Comparison of ENCODE assay signal across 13 cellular contexts in genomic region chr17:28938552-28938951, GRCh38. TPM values are rescaled to one million over a fixed set of nuclear protein-coding genes. Genes with fewer than 3 reads are reported as not detected.
A peak's percentile ranks its signal among the peaks of the same experiment; 100 is the strongest.
DNase-seq lines count a peak whose midpoint lies in the region; ATAC-seq and TF ChIP-seq lines count a peak whose summit lies in the region.
"Had no signal": no experiment of that assay in that cellular context is flagged by ENCODE, and none has a peak within 500 bp of the region (broad histone marks: within the 10 kb centered on the region; RNA-seq: fewer than 3 reads in every experiment).

No MANE protein-coding gene starts in this region.

- intact Hi-C loops in breast epithelium (cut with DNase I; ENCODE audit: low total_unique reads) (no loop called here), left lung (cut with DNase I) (no loop called here), thyroid gland (cut with DNase I) (no loop called here)

- no peak for DNase-seq in activated naive CD8-positive, alpha-beta T cell treated with anti-CD3 and anti-CD28 coated beads for 36 hours
- DNase-seq in breast epithelium (ENCODE audit: low spot score in 2 of 2) (no peak), left lung (no peak), thyroid gland (peak; percentile 49 to 50), H7 (no peak), HuH-7 (ENCODE audit: low spot score) (no peak)
- no peak for DNase-seq in stimulated activated CD4-positive, alpha-beta T cell treated with anti-CD3 and anti-CD28 coated beads, Interleukin-4, amount 100 ng/mL, for 4 hours
- DNase-seq: activated CD4-positive, alpha-beta memory T cell treated with anti-CD3 and anti-CD28 coated beads, Interleukin-2, amount 10 ng/mL, durations not matched to agents 7 days and 5 days; activated naive CD8-positive, alpha-beta T cell treated with anti-CD3 and anti-CD28 coated beads, Interleukin-2, amount 10 ng/mL, durations not matched to agents 7 days and 5 days; DMS53 had no signal

- H3K27me3 ChIP-seq in breast epithelium (no peaks in the 10 kb centered on the region), left lung (no peaks in the 10 kb centered on the region), thyroid gland (no peaks in the 10 kb centered on the region), H7 (ENCODE audit: control insufficient read depth, insufficient read depth, low read length) (no peaks in the 10 kb centered on the region)
- H3K27me3 ChIP-seq: vagina had no signal

- H3K4me3 Mint-ChIP-seq in activated naive CD8-positive, alpha-beta T cell: no peak overlapping the region
- H3K4me3 Mint-ChIP-seq in activated naive CD8-positive, alpha-beta T cell treated with anti-CD3 and anti-CD28 coated beads for 36 hours: no peak overlapping the region
- H3K4me3 Mint-ChIP-seq: activated CD4-positive, alpha-beta memory T cell treated with anti-CD3 and anti-CD28 coated beads, Interleukin-2, amount 10 ng/mL, durations not matched to agents 7 days and 5 days; activated naive CD8-positive, alpha-beta T cell treated with anti-CD3 and anti-CD28 coated beads, Interleukin-2, amount 10 ng/mL, durations not matched to agents 7 days and 5 days; neural crest cell had no signal

- no peaks in the 10 kb centered on the region for H3K27me3 Mint-ChIP-seq in activated naive CD8-positive, alpha-beta T cell
- no peaks in the 10 kb centered on the region for H3K27me3 Mint-ChIP-seq in activated naive CD8-positive, alpha-beta T cell treated with anti-CD3 and anti-CD28 coated beads for 36 hours
- H3K27me3 Mint-ChIP-seq: activated CD4-positive, alpha-beta memory T cell treated with anti-CD3 and anti-CD28 coated beads, Interleukin-2, amount 10 ng/mL, durations not matched to agents 7 days and 5 days; activated naive CD8-positive, alpha-beta T cell treated with anti-CD3 and anti-CD28 coated beads, Interleukin-2, amount 10 ng/mL, durations not matched to agents 7 days and 5 days had no signal

- H3K36me3 ChIP-seq in breast epithelium (no peaks in the 10 kb centered on the region), left lung (peaks cover 0 to 5% of the 10 kb centered on the region in 2 donors), thyroid gland (peaks cover 0 to 4% of the 10 kb centered on the region in 2 donors), H7 (replicated peaks; ENCODE audit: control insufficient read depth, insufficient read depth, low read length) (peaks cover 2% of the 10 kb centered on the region)

- ATAC-seq in left lung: peak; percentile 19

- H3K36me3 Mint-ChIP-seq in activated naive CD8-positive, alpha-beta T cell: peaks cover 4% of the 10 kb centered on the region
- peaks cover 46% of the 10 kb centered on the region for H3K36me3 Mint-ChIP-seq in activated naive CD8-positive, alpha-beta T cell treated with anti-CD3 and anti-CD28 coated beads for 36 hours

- H3K4me1 ChIP-seq in breast epithelium: peaks cover 0 to 36% of the 10 kb centered on the region in 2 donors
- H3K4me1 ChIP-seq in left lung: peaks cover 20 to 78% of the 10 kb centered on the region in 2 donors
- peaks cover 26 to 34% of the 10 kb centered on the region in 2 donors for H3K4me1 ChIP-seq in thyroid gland

- H3K27ac ChIP-seq in breast epithelium (peak overlapping the region; percentile 74 to 80), left lung (peak overlapping the region; percentile 48 to 76), thyroid gland (no peak overlapping the region)
- H3K27ac ChIP-seq: vagina had no signal

- peaks cover 85% of the 10 kb centered on the region for H3K4me1 Mint-ChIP-seq in activated naive CD8-positive, alpha-beta T cell (ENCODE audit: low read depth)
- peaks cover 74% of the 10 kb centered on the region for H3K4me1 Mint-ChIP-seq in activated naive CD8-positive, alpha-beta T cell treated with anti-CD3 and anti-CD28 coated beads for 36 hours

- H3K4me3 ChIP-seq in breast epithelium (no peak overlapping the region), left lung (no peak overlapping the region), thyroid gland (replicated peaks in 1 of 3) (no peak overlapping the region), H7 (ENCODE audit: insufficient read depth, low read depth, low read length) (no peak overlapping the region)
- H3K4me3 ChIP-seq: vagina had no signal

- no peak for TF ChIP-seq POLR2A in breast epithelium (IDR thresholded peaks at IDR 0.05)
- TF ChIP-seq POLR2A in thyroid gland (IDR thresholded peaks at IDR 0.05): no peak

- peak overlapping the region; percentile 22 for H3K27ac Mint-ChIP-seq in activated naive CD8-positive, alpha-beta T cell
- H3K27ac Mint-ChIP-seq in activated naive CD8-positive, alpha-beta T cell treated with anti-CD3 and anti-CD28 coated beads for 36 hours: no peak overlapping the region
- H3K27ac Mint-ChIP-seq: activated CD4-positive, alpha-beta memory T cell treated with anti-CD3 and anti-CD28 coated beads, Interleukin-2, amount 10 ng/mL, durations not matched to agents 7 days and 5 days; activated naive CD8-positive, alpha-beta T cell treated with anti-CD3 and anti-CD28 coated beads, Interleukin-2, amount 10 ng/mL, durations not matched to agents 7 days and 5 days had no signal

- TF ChIP-seq CTCF in breast epithelium (IDR thresholded peaks at IDR 0.05) (no peak), left lung (IDR thresholded peaks at IDR 0.05) (no peak), thyroid gland (IDR thresholded peaks at IDR 0.05) (no peak)

- H3K9me3 ChIP-seq in breast epithelium: no peaks in the 10 kb centered on the region
- no peaks in the 10 kb centered on the region for H3K9me3 ChIP-seq in left lung
- no peaks in the 10 kb centered on the region for H3K9me3 ChIP-seq in thyroid gland
- H3K9me3 ChIP-seq: vagina had no signal

- no peaks in the 10 kb centered on the region for H3K9me3 Mint-ChIP-seq in activated naive CD8-positive, alpha-beta T cell (ENCODE audit: low read depth)
- no peaks in the 10 kb centered on the region for H3K9me3 Mint-ChIP-seq in activated naive CD8-positive, alpha-beta T cell treated with anti-CD3 and anti-CD28 coated beads for 36 hours
- H3K9me3 Mint-ChIP-seq: activated CD4-positive, alpha-beta memory T cell treated with anti-CD3 and anti-CD28 coated beads, Interleukin-2, amount 10 ng/mL, durations not matched to agents 7 days and 5 days; activated naive CD8-positive, alpha-beta T cell treated with anti-CD3 and anti-CD28 coated beads, Interleukin-2, amount 10 ng/mL, durations not matched to agents 7 days and 5 days; neural crest cell had no signal

RNA-seq across cellular contexts. Expression of gene PHF12, which starts 12.8 kb away (rescaled TPM):
- total RNA-seq in activated naive CD8-positive, alpha-beta T cell treated with anti-CD3 and anti-CD28 coated beads for 36 hours: 10 to 100 TPM; 41.4 to 45.7 TPM
- 10 to 100 TPM; 32.2 to 42.9 (median 40.3) TPM for total RNA-seq in breast epithelium
- 10 to 100 TPM; 32.1 to 45.8 TPM for total RNA-seq in left lung
- total RNA-seq in thyroid gland: 10 to 100 TPM; 22.0 to 62.9 (median 60.1) TPM
- 53.2 and 56.6 TPM in 2 replicates for total RNA-seq in H7 (2014; rRNA removed; shearing (Covaris generic))

RNA-seq across cellular contexts. Expression of gene DHRS13, which starts 35.7 kb away (rescaled TPM):
- 10 to 100 TPM; 31.8 to 34.1 TPM for total RNA-seq in activated naive CD8-positive, alpha-beta T cell treated with anti-CD3 and anti-CD28 coated beads for 36 hours
- total RNA-seq in breast epithelium: 10 to 100 TPM in 2 of 3 donors, 1 to 10 TPM in 1; 3.2 to 20.6 (median 14.2) TPM
- 10 to 100 TPM in 1 of 2 donors, 1 to 10 TPM in 1; 8.8 to 16.9 TPM for total RNA-seq in left lung
- total RNA-seq in thyroid gland: 10 to 100 TPM; 10.6 to 16.2 (median 13.3) TPM
- 11.9 and 17.0 TPM in 2 replicates for total RNA-seq in H7 (2014; rRNA removed; shearing (Covaris generic))

RNA-seq across cellular contexts. Expression of gene FLOT2, which starts 41.0 kb away (rescaled TPM):
- 10 to 100 TPM; 56.2 to 65.2 TPM for total RNA-seq in activated naive CD8-positive, alpha-beta T cell treated with anti-CD3 and anti-CD28 coated beads for 36 hours
- total RNA-seq in breast epithelium: 10 to 100 TPM; 49.8 to 78.3 (median 56.9) TPM
- total RNA-seq in left lung: 100 to 1,000 TPM in 1 of 2 donors, 10 to 100 TPM in 1; 95.7 to 171 TPM
- total RNA-seq in thyroid gland: 10 to 100 TPM; 55.0 to 75.0 (median 62.7) TPM
- total RNA-seq in H7 (2014; rRNA removed; shearing (Covaris generic)): 76.9 and 84.7 TPM in 2 replicates

Comparison
In these comparisons a context has a peak if more than half of its experiments do, and no peak if none do; other contexts are left out.
1. DNase-seq: peak in thyroid gland (2 of 2); none in activated naive CD8-positive, alpha-beta T cell treated with anti-CD3 and anti-CD28 coated beads for 36 hours (single experiment), breast epithelium (0 of 2), left lung (0 of 2), H7 (single experiment), HuH-7 (single experiment) and stimulated activated CD4-positive, alpha-beta T cell treated with anti-CD3 and anti-CD28 coated beads, Interleukin-4, amount 100 ng/mL, for 4 hours (0 of 2).
2. H3K27ac ChIP-seq: peak in breast epithelium (2 of 2) and left lung (2 of 2); none in thyroid gland (0 of 3).